9 cellular contexts compared by ENCODE assay signal in the genomic region with DNA sequence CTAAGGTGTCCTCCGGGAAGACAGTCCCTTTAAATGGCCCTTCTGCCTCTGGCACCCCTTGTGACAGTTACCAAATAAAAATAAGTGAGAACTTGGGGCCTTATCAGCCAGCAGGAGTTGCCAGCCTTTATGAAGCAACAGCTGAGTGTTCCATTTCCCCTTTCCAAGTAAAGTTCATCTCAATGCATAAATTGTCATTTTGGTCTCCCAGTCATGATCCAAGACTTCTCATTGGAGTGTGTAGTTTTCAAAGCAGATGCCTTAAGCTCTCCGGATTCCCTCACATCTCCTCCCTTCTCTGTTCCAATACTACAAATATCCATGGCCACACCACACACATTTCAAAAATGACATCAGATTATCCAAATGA. TPM values are rescaled to one million over a fixed set of nuclear protein-coding genes. Genes with fewer than 3 reads are reported as not detected.
DNase-seq lines count a peak whose midpoint lies in the region; ATAC-seq and TF ChIP-seq lines count a peak whose summit lies in the region.
"Had no signal": no experiment of that assay in that cellular context is flagged by ENCODE, and none has a peak within 500 bp of the region (broad histone marks: within the 10 kb centered on the region; RNA-seq: fewer than 3 reads in every experiment).

No MANE protein-coding gene starts in this region.

- H3K36me3 Mint-ChIP-seq in activated naive CD4-positive, alpha-beta T cell treated with anti-CD3 and anti-CD28 coated beads, Interleukin-2, amount 50 U/mL, for 24 hours: peaks cover 3% of the 10 kb centered on the region
- H3K36me3 Mint-ChIP-seq in activated naive CD4-positive, alpha-beta T cell treated with anti-CD3 and anti-CD28 coated beads, Interleukin-2, amount 10 ng/mL, durations not matched to agents 7 days and 5 days: peaks cover 4% of the 10 kb centered on the region
- H3K36me3 Mint-ChIP-seq in stimulated activated memory B cell treated with anti-CD40 and anti-IgM and Interleukin-4, amounts not matched to agents 10 μg/mL and 1 μg/mL and 100 μg/mL, for 72 hours: no peaks in the 10 kb centered on the region

- peaks cover 0 to 31% (median 12%) of the 10 kb centered on the region in 4 donors for H3K4me1 ChIP-seq in Peyer's patch
- peaks cover 26 to 58% (median 52%) of the 10 kb centered on the region in 4 donors for H3K4me1 ChIP-seq in stomach

- intact Hi-C loops in stomach (cut with DNase I; ENCODE audit: low total_unique reads): no loop called here

- no peak for TF ChIP-seq CTCF in Peyer's patch (IDR thresholded peaks at IDR 0.05)
- TF ChIP-seq CTCF in fibroblast of mammary gland (conservative IDR thresholded peaks at IDR 0.05; ENCODE audit: control insufficient read depth, insufficient read depth, low read depth, low read length): no peak
- TF ChIP-seq CTCF in stomach (IDR thresholded peaks at IDR 0.05): no peak

- H3K9me3 Mint-ChIP-seq in activated naive CD4-positive, alpha-beta T cell treated with anti-CD3 and anti-CD28 coated beads, Interleukin-2, amount 50 U/mL, for 24 hours: no peaks in the 10 kb centered on the region
- H3K9me3 Mint-ChIP-seq in activated naive CD4-positive, alpha-beta T cell treated with anti-CD3 and anti-CD28 coated beads, Interleukin-2, amount 10 ng/mL, durations not matched to agents 7 days and 5 days: no peaks in the 10 kb centered on the region
- H3K9me3 Mint-ChIP-seq in stimulated activated memory B cell treated with anti-CD40 and anti-IgM and Interleukin-4, amounts not matched to agents 10 μg/mL and 1 μg/mL and 100 μg/mL, for 72 hours: peaks cover 3% of the 10 kb centered on the region

- H3K27ac ChIP-seq in Peyer's patch (peak overlapping the region in 3 of 4 donors; percentile 2 to 99 (median 87)), stomach (peak overlapping the region; percentile 69 to 95 (median 94))

- H3K27me3 ChIP-seq in Peyer's patch (no peaks in the 10 kb centered on the region), stomach (peaks cover 0 to 39% (median 16%) of the 10 kb centered on the region in 3 donors)

- peaks cover 2% of the 10 kb centered on the region for H3K27me3 Mint-ChIP-seq in activated naive CD4-positive, alpha-beta T cell treated with anti-CD3 and anti-CD28 coated beads, Interleukin-2, amount 50 U/mL, for 24 hours
- peaks cover 96% of the 10 kb centered on the region for H3K27me3 Mint-ChIP-seq in activated naive CD4-positive, alpha-beta T cell treated with anti-CD3 and anti-CD28 coated beads, Interleukin-2, amount 10 ng/mL, durations not matched to agents 7 days and 5 days
- peaks cover 75% of the 10 kb centered on the region for H3K27me3 Mint-ChIP-seq in stimulated activated memory B cell treated with anti-CD40 and anti-IgM and Interleukin-4, amounts not matched to agents 10 μg/mL and 1 μg/mL and 100 μg/mL, for 72 hours

- CTCF ChIA-PET in activated naive CD4-positive, alpha-beta T cell treated with anti-CD3 and anti-CD28 coated beads, Interleukin-2, amount 10 ng/mL, durations not matched to agents 7 days and 5 days (lab: Charles Lee): no interaction called here

- no peak for ATAC-seq in stimulated activated memory B cell treated with anti-CD40 and anti-IgM and Interleukin-4, amounts not matched to agents 10 μg/mL and 1 μg/mL and 100 μg/mL, for 72 hours

- peak overlapping the region in 1 of 4 donors; percentile 83 for H3K4me3 ChIP-seq in Peyer's patch
- peak overlapping the region; percentile 80 for H3K4me3 ChIP-seq in fibroblast of mammary gland (ENCODE audit: control insufficient read depth, low read depth, low read length)
- H3K4me3 ChIP-seq in stomach: peak overlapping the region in 3 of 4 donors; percentile 76 to 93 (median 78)

- peaks cover 41% of the 10 kb centered on the region for H3K4me1 Mint-ChIP-seq in activated naive CD4-positive, alpha-beta T cell treated with anti-CD3 and anti-CD28 coated beads, Interleukin-2, amount 50 U/mL, for 24 hours
- H3K4me1 Mint-ChIP-seq in activated naive CD4-positive, alpha-beta T cell treated with anti-CD3 and anti-CD28 coated beads, Interleukin-2, amount 10 ng/mL, durations not matched to agents 7 days and 5 days: peaks cover 47% of the 10 kb centered on the region
- peaks cover 37% of the 10 kb centered on the region for H3K4me1 Mint-ChIP-seq in stimulated activated memory B cell treated with anti-CD40 and anti-IgM and Interleukin-4, amounts not matched to agents 10 μg/mL and 1 μg/mL and 100 μg/mL, for 72 hours

- 46 to 71% (median 57%) methylated on average over 2 of the region's 2 CpGs for WGBS in stomach, 5 donors

- no peak for TF ChIP-seq EP300 in stomach (IDR thresholded peaks at IDR 0.05)

- peaks cover 0 to 17% (median 0%) of the 10 kb centered on the region in 4 donors for H3K9me3 ChIP-seq in Peyer's patch
- no peaks in the 10 kb centered on the region for H3K9me3 ChIP-seq in stomach

- no peak overlapping the region for H3K27ac Mint-ChIP-seq in activated naive CD4-positive, alpha-beta T cell treated with anti-CD3 and anti-CD28 coated beads, Interleukin-2, amount 50 U/mL, for 24 hours
- H3K27ac Mint-ChIP-seq in activated naive CD4-positive, alpha-beta T cell treated with anti-CD3 and anti-CD28 coated beads, Interleukin-2, amount 10 ng/mL, durations not matched to agents 7 days and 5 days: no peak overlapping the region
- H3K27ac Mint-ChIP-seq in stimulated activated memory B cell treated with anti-CD40 and anti-IgM and Interleukin-4, amounts not matched to agents 10 μg/mL and 1 μg/mL and 100 μg/mL, for 72 hours: no peak overlapping the region

- H3K36me3 ChIP-seq in Peyer's patch (no peaks in the 10 kb centered on the region), stomach (no peaks in the 10 kb centered on the region)

- no peak for DNase-seq in activated naive CD4-positive, alpha-beta T cell treated with anti-CD3 and anti-CD28 coated beads, Interleukin-2, amount 10 ng/mL, durations not matched to agents 7 days and 5 days
- DNase-seq in Peyer's patch (no peak), fibroblast of mammary gland (ENCODE audit: low read depth) (no peak), stomach (no peak), hepatic stellate cell (ENCODE audit: low spot score) (no peak), mesenteric fat pad (ENCODE audit: low spot score) (no peak)
- DNase-seq: activated gamma-delta T cell had no signal

- TF ChIP-seq POLR2A in Peyer's patch (IDR thresholded peaks at IDR 0.05) (no peak), stomach (IDR thresholded peaks at IDR 0.05) (no peak)

- peak overlapping the region; percentile 89 for H3K4me3 Mint-ChIP-seq in activated naive CD4-positive, alpha-beta T cell treated with anti-CD3 and anti-CD28 coated beads, Interleukin-2, amount 50 U/mL, for 24 hours
- H3K4me3 Mint-ChIP-seq in activated naive CD4-positive, alpha-beta T cell treated with anti-CD3 and anti-CD28 coated beads, Interleukin-2, amount 10 ng/mL, durations not matched to agents 7 days and 5 days: no peak overlapping the region
- no peak overlapping the region for H3K4me3 Mint-ChIP-seq in stimulated activated memory B cell treated with anti-CD40 and anti-IgM and Interleukin-4, amounts not matched to agents 10 μg/mL and 1 μg/mL and 100 μg/mL, for 72 hours

RNA-seq across cellular contexts. Expression of a gene that starts 4.0 kb away (rescaled TPM):
- total RNA-seq in Peyer's patch (10 to 100 TPM; 16.5 to 71.0 (median 24.0) TPM), stomach (10 to 100 TPM; 20.6 to 53.3 (median 28.0) TPM), mesenteric fat pad (12.5 TPM)
- polyA plus RNA-seq in stomach: 1 to 10 TPM; 3.9 to 9.3 (median 8.6) TPM
